In genomic region chr3:38017445-38018295, GRCh38 we compare ENCODE assay signal across 1 cellular context.
TF ChIP-seq lines count a peak whose summit lies in the region.

No MANE protein-coding gene starts in this region.

TF ChIP-seq in HEK293, 187 proteins besides CTCF, POLR2A, EP300 and RAD21:
- no peak for TF ChIP-seq ZNF692 (tag by site-specific recombination; IDR thresholded peaks at IDR 0.05)
- no peak for TF ChIP-seq ZNF513 (tag by site-specific recombination; IDR thresholded peaks at IDR 0.05)
- no peak for TF ChIP-seq SP7 (tag by site-specific recombination; IDR thresholded peaks at IDR 0.05)
- TF ChIP-seq ZNF335 (tag by site-specific recombination; conservative IDR thresholded peaks at IDR 0.05), result no peak
- no peak for TF ChIP-seq ZNF621 (tag by site-specific recombination; IDR thresholded peaks at IDR 0.05)
- TF ChIP-seq GLIS2 (tag by site-specific recombination; IDR thresholded peaks at IDR 0.05), result 0 out of 2 replicates have a peak, but pooled peaks have one; percentile 28
- no peak for TF ChIP-seq ZNF626 (tag by site-specific recombination; IDR thresholded peaks at IDR 0.05)
- TF ChIP-seq ZNF426 (tag by site-specific recombination; IDR thresholded peaks at IDR 0.05), result no peak
- TF ChIP-seq ZNF398 (tag by site-specific recombination; IDR thresholded peaks at IDR 0.05), result peak; percentile 64; the same call in 1 of the 2 replicates
- no peak for TF ChIP-seq ZNF140 (tag by site-specific recombination; IDR thresholded peaks at IDR 0.05)
- TF ChIP-seq ZIC2 (tag by site-specific recombination; IDR thresholded peaks at IDR 0.05), result peak; percentile 95
- TF ChIP-seq GLIS1 (tag by site-specific recombination; IDR thresholded peaks at IDR 0.05), result peak; percentile 95
